1 cellular context compared by ENCODE assay signal in the genomic region with DNA sequence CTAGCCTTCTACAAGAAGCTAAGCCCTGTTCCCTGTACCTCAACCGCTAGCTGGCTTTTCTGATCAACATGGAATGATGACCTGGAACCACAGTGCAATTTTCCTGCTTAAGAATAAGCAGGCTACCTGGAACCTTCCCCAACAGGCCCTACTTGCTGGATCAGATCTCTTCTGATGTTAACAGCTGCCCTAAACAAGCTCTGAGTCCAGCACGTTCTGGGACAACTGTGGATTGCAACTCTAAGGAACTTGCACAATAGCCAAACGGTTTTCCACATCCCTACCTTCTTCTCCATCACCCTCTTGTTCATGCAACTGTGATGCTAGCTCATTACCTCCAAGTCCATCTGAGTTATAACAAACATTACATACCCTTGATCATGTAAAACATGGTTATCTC.
TF ChIP-seq lines count a peak whose summit lies in the region.

No MANE protein-coding gene starts in this region.

TF ChIP-seq in HEK293T, 16 proteins besides CTCF, POLR2A, EP300 and RAD21 (continued from another document):
- TF ChIP-seq HDGF (IDR thresholded peaks at IDR 0.05; ENCODE audit: borderline replicate concordance) (no peak), ELF4 (IDR thresholded peaks at IDR 0.05) (no peak)
